ENCODE assay signal across 26 cellular contexts in genomic region chr2:5093518-5093917, GRCh38.
"Had no signal": no experiment of that assay in that cellular context is flagged by ENCODE, and none has a peak within 500 bp of the region (broad histone marks: within the 10 kb centered on the region; RNA-seq: fewer than 3 reads in every experiment).

No MANE protein-coding gene starts in this region.

- H3K79me2 ChIP-seq: hepatocyte had no signal

- DNase-seq: colonic mucosa; cortex of kidney; effector CD8-positive, alpha-beta T cell; effector memory CD8-positive, alpha-beta T cell; endodermal cell; erythroblast; esophagus squamous epithelium; foreskin fibroblast; foreskin melanocyte; gastrocnemius medialis; glutamatergic neuron; head of caudate nucleus; hypothalamus; immature natural killer cell; islet precursor cell; kidney; kidney glomerular epithelial cell; left lung; lower lobe of right lung; mesenchymal stem cell; mucosa of descending colon; naive B cell; naive thymus-derived CD8-positive, alpha-beta T cell had no signal

- H3K4me3 ChIP-seq: colonic mucosa, esophagus squamous epithelium, gastrocnemius medialis, hepatocyte, left lung, lower lobe of right lung, mucosa of descending colon had no signal

- ATAC-seq: effector memory CD8-positive, alpha-beta T cell; esophagus mucosa; gastrocnemius medialis; left lung; lower lobe of right lung; mucosa of descending colon; naive thymus-derived CD8-positive, alpha-beta T cell had no signal

- H3K4me2 ChIP-seq: hepatocyte had no signal

- H3K27ac ChIP-seq: colonic mucosa, epithelial cell of prostate, esophagus squamous epithelium, gastrocnemius medialis, hepatocyte, left lung, lower lobe of right lung had no signal

- H3K36me3 ChIP-seq: colonic mucosa, esophagus squamous epithelium, gastrocnemius medialis, left lung, lower lobe of right lung had no signal

- H2AFZ ChIP-seq: hepatocyte had no signal

- H3K27me3 ChIP-seq: colonic mucosa, esophagus squamous epithelium, gastrocnemius medialis, hepatocyte, left lung had no signal

- H3K9me3 ChIP-seq: colonic mucosa, gastrocnemius medialis, lower lobe of right lung had no signal

- H3K4me1 ChIP-seq: colonic mucosa, esophagus squamous epithelium, gastrocnemius medialis, left lung, lower lobe of right lung had no signal
